37 cellular contexts compared by ENCODE assay signal in genomic region chrX:46531442-46531841, GRCh38.
"Had no signal": no experiment of that assay in that cellular context is flagged by ENCODE, and none has a peak within 500 bp of the region (broad histone marks: within the 10 kb centered on the region; RNA-seq: fewer than 3 reads in every experiment).

No MANE protein-coding gene starts in this region.

- H3K4me1 Mint-ChIP-seq: activated naive CD8-positive, alpha-beta T cell treated with anti-CD3 and anti-CD28 coated beads for 36 hours; activated T-helper 17 cell treated with anti-CD3 and anti-CD28 coated beads, Interleukin-2, amount 50 U/mL, for 72 hours had no signal

- H3K36me3 Mint-ChIP-seq: activated naive CD8-positive, alpha-beta T cell treated with anti-CD3 and anti-CD28 coated beads for 36 hours had no signal

- DNase-seq: activated B cell treated with CpG ODN at 0.5 μM for 24 hours; activated CD4-positive, alpha-beta memory T cell treated with anti-CD3 and anti-CD28 coated beads, Interleukin-2, amount 10 ng/mL, durations not matched to agents 7 days and 5 days; activated CD4-positive, alpha-beta T cell treated with anti-CD3 and anti-CD28 coated beads for 4 hours; activated CD4-positive, CD25-positive, alpha-beta regulatory T cell treated with anti-CD3 and anti-CD28 coated beads, Interleukin-2, amount 50 U/mL, for 72 hours; activated effector memory CD4-positive, alpha-beta T cell treated with anti-CD3 and anti-CD28 coated beads, Interleukin-2, amount 50 U/mL, for 16 hours; activated naive CD4-positive, alpha-beta T cell; activated naive CD4-positive, alpha-beta T cell treated with anti-CD3 and anti-CD28 coated beads, Interleukin-2, amount 50 U/mL, for 16 hours; activated naive CD8-positive, alpha-beta T cell treated with anti-CD3 and anti-CD28 coated beads for 36 hours; activated T-cell treated with anti-CD3 and anti-CD28 coated beads, Interleukin-2, amount 50 U/mL, for 1 hour; activated T-cell treated with anti-CD3 and anti-CD28 coated beads, Interleukin-2, amount 50 U/mL, for 72 hours; amniotic stem cell; aorta; brain microvascular endothelial cell; central memory CD4-positive, alpha-beta T cell; Kasumi-1; KG1; MM.1S; NCI-H1092 treated with DMSO at 0.1 percent for 48 hours; NCI-H1417; NCI-H146; NCI-H187; NCI-H2029 treated with DMSO at 0.1 percent for 48 hours; NCI-H2107; NCI-H2171; NCI-H510A; NCI-H526; NCI-H748 treated with DMSO at 0.1 percent for 48 hours; NK-92 treated with Interleukin-12 subunit alpha and Interleukin-12 subunit beta, amount 100 ng/mL, for 24 hours; PC-3; Peyer's patch; RPMI8226; SHP77 treated with DMSO at 0.1 percent for 48 hours; SW 1271; T-helper 1 cell; T-helper 2 cell; T-helper 9 cell had no signal

- H3K27ac Mint-ChIP-seq: activated B cell treated with CpG ODN at 0.5 μM for 24 hours; activated CD4-positive, alpha-beta memory T cell treated with anti-CD3 and anti-CD28 coated beads, Interleukin-2, amount 10 ng/mL, durations not matched to agents 7 days and 5 days; activated naive CD8-positive, alpha-beta T cell treated with anti-CD3 and anti-CD28 coated beads for 36 hours; activated T-cell treated with anti-CD3 and anti-CD28 coated beads, Interleukin-2, amount 50 U/mL, for 72 hours; activated T-helper 17 cell treated with anti-CD3 and anti-CD28 coated beads, Interleukin-2, amount 50 U/mL, for 72 hours had no signal

- H3K9me3 Mint-ChIP-seq: activated B cell treated with CpG ODN at 0.5 μM for 24 hours; activated CD4-positive, alpha-beta memory T cell treated with anti-CD3 and anti-CD28 coated beads, Interleukin-2, amount 10 ng/mL, durations not matched to agents 7 days and 5 days; activated naive CD8-positive, alpha-beta T cell treated with anti-CD3 and anti-CD28 coated beads for 36 hours; activated T-cell treated with anti-CD3 and anti-CD28 coated beads, Interleukin-2, amount 50 U/mL, for 72 hours; activated T-helper 17 cell treated with anti-CD3 and anti-CD28 coated beads, Interleukin-2, amount 50 U/mL, for 72 hours had no signal

- H3K27me3 Mint-ChIP-seq: activated B cell treated with CpG ODN at 0.5 μM for 24 hours; activated CD4-positive, alpha-beta memory T cell treated with anti-CD3 and anti-CD28 coated beads, Interleukin-2, amount 10 ng/mL, durations not matched to agents 7 days and 5 days; activated naive CD8-positive, alpha-beta T cell treated with anti-CD3 and anti-CD28 coated beads for 36 hours; activated T-helper 17 cell treated with anti-CD3 and anti-CD28 coated beads, Interleukin-2, amount 50 U/mL, for 72 hours had no signal

- H3K4me3 Mint-ChIP-seq: activated B cell treated with CpG ODN at 0.5 μM for 24 hours; activated CD4-positive, alpha-beta memory T cell treated with anti-CD3 and anti-CD28 coated beads, Interleukin-2, amount 10 ng/mL, durations not matched to agents 7 days and 5 days; activated naive CD8-positive, alpha-beta T cell treated with anti-CD3 and anti-CD28 coated beads for 36 hours; activated T-cell treated with anti-CD3 and anti-CD28 coated beads, Interleukin-2, amount 50 U/mL, for 72 hours; activated T-helper 17 cell treated with anti-CD3 and anti-CD28 coated beads, Interleukin-2, amount 50 U/mL, for 72 hours had no signal
